In genomic region chr11:44507896-44508440, GRCh38 we compare ENCODE assay signal across 27 cellular contexts.
"Had no signal": no experiment of that assay in that cellular context is flagged by ENCODE, and none has a peak within 500 bp of the region (broad histone marks: within the 10 kb centered on the region; RNA-seq: fewer than 3 reads in every experiment).

No MANE protein-coding gene starts in this region.

- H3K4me3 Mint-ChIP-seq: activated B cell treated with CpG ODN at 0.5 μM for 24 hours; activated CD4-positive, alpha-beta T cell treated with anti-CD3 and anti-CD28 coated beads for 36 hours; activated naive CD4-positive, alpha-beta T cell treated with anti-CD3 and anti-CD28 coated beads for 36 hours; activated naive CD8-positive, alpha-beta T cell treated with anti-CD3 and anti-CD28 coated beads, Interleukin-2, amount 10 ng/mL, durations not matched to agents 7 days and 5 days; immature natural killer cell; natural killer cell; T-helper 1 cell treated with Interleukin-12 subunit alpha and Interleukin-12 subunit beta and Interleukin-4 antibody, amounts not matched to agents 30 μg/mL and 1 μg/mL, for 36 hours; type B pancreatic cell had no signal

- H3K36me3 Mint-ChIP-seq: activated naive CD8-positive, alpha-beta T cell treated with anti-CD3 and anti-CD28 coated beads, Interleukin-2, amount 10 ng/mL, durations not matched to agents 7 days and 5 days; immature natural killer cell; natural killer cell; type B pancreatic cell had no signal

- H3K4me1 ChIP-seq: left lung, sigmoid colon had no signal

- DNase-seq: activated B cell treated with CpG ODN at 0.5 μM for 24 hours; activated CD4-positive, alpha-beta T cell treated with anti-CD3 and anti-CD28 coated beads for 36 hours; activated CD4-positive, alpha-beta T cell treated with anti-CD3 and anti-CD28 coated beads, Interleukin-2, amount 50 U/mL, for 4 hours; activated CD8-positive, alpha-beta memory T cell treated with anti-CD3 and anti-CD28 coated beads for 24 hours; activated CD8-positive, alpha-beta memory T cell treated with anti-CD3 and anti-CD28 coated beads, Interleukin-2, amount 50 U/mL, for 4 hours; activated effector memory CD4-positive, alpha-beta T cell treated with Interleukin-2 at 50 U/mL for 16 hours; activated naive CD4-positive, alpha-beta T cell treated with anti-CD3 and anti-CD28 coated beads for 36 hours; activated naive CD8-positive, alpha-beta T cell treated with anti-CD3 and anti-CD28 coated beads, Interleukin-2, amount 10 ng/mL, durations not matched to agents 7 days and 5 days; activated T-cell treated with anti-CD3 and anti-CD28 coated beads, Interleukin-2, amount 50 U/mL, for 48 hours; amygdala; glutamatergic neuron; immature natural killer cell; left lung; natural killer cell; retina; sigmoid colon; stimulated activated CD4-positive, alpha-beta T cell treated with anti-CD3 and anti-CD28 coated beads, Interleukin-2, amount 100 ng/mL, for 48 hours; stimulated activated CD8-positive, alpha-beta memory T cell treated with anti-CD3 and anti-CD28 coated beads, Interleukin-4, amount 100 ng/mL, for 48 hours; stimulated activated naive CD4-positive, alpha-beta T cell treated with Interleukin-2 at 50 U/mL for 16 hours; T1000 had no signal

- H3K27ac Mint-ChIP-seq: activated B cell treated with CpG ODN at 0.5 μM for 24 hours; activated CD4-positive, alpha-beta T cell treated with anti-CD3 and anti-CD28 coated beads for 36 hours; activated naive CD4-positive, alpha-beta T cell treated with anti-CD3 and anti-CD28 coated beads for 36 hours; immature natural killer cell; natural killer cell; T-helper 1 cell treated with Interleukin-12 subunit alpha and Interleukin-12 subunit beta and Interleukin-4 antibody, amounts not matched to agents 30 μg/mL and 1 μg/mL, for 36 hours; type B pancreatic cell had no signal

- H3K36me3 ChIP-seq: left lung, sigmoid colon, thoracic aorta had no signal

- H3K4me2 ChIP-seq: hepatocyte had no signal

- H3K9me3 Mint-ChIP-seq: activated naive CD4-positive, alpha-beta T cell treated with anti-CD3 and anti-CD28 coated beads for 36 hours; T-helper 1 cell treated with Interleukin-12 subunit alpha and Interleukin-12 subunit beta and Interleukin-4 antibody, amounts not matched to agents 30 μg/mL and 1 μg/mL, for 36 hours; type B pancreatic cell had no signal

- H2AFZ ChIP-seq: hepatocyte had no signal

- FAIRE-seq: bronchial epithelial cell, frontal cortex had no signal

- H3K4me1 Mint-ChIP-seq: activated B cell treated with CpG ODN at 0.5 μM for 24 hours; activated CD4-positive, alpha-beta T cell treated with anti-CD3 and anti-CD28 coated beads for 36 hours; activated naive CD8-positive, alpha-beta T cell treated with anti-CD3 and anti-CD28 coated beads, Interleukin-2, amount 10 ng/mL, durations not matched to agents 7 days and 5 days; immature natural killer cell; natural killer cell had no signal

- H3K79me2 ChIP-seq: hepatocyte had no signal

- ATAC-seq: activated CD4-positive, alpha-beta T cell treated with anti-CD3 and anti-CD28 coated beads for 36 hours; left lung; natural killer cell had no signal

- H3K27ac ChIP-seq: hepatocyte, left lung, sigmoid colon, thoracic aorta had no signal

- H3K4me3 ChIP-seq: hepatocyte, left lung, lung, sigmoid colon, thoracic aorta had no signal
